9 cellular contexts compared by ENCODE assay signal in the genomic region with DNA sequence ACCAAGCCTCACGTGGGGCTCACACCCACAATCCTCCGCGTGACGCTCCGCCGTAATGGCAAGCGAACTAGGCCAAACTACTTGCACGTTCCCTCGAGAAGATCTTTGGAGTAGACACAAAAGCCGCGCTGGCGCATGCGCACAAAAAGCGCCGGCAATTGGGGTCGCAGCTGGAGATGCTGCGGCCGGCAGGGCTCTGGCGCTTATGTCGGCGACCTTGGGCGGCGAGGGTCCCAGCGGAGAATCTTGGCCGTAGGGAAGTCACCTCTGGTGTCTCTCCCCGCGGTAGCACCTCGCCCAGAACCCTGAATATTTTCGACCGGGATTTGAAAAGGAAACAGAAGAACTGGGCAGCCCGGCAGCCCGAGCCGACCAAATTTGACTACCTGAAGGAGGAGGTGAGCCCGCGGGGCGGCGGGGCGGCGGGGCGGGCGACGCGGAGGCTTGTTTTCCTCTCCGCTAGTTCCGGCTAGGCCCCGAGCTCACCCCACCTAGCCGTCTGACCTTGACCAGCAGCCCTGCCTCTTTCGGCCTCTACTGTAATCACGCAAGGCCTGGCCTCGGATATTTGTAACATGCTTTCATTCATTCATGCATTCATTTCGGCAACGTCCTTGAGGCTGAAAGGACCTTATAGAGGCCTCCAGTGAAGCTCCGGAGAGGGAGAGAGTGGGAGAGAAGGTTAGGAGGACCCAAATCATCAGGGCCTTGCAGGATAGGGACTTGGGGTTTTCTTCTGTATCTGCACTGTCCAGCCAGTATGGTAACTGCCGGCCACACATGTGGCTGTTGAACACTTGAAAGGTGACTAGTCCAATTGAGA.
DNase-seq lines count a peak whose midpoint lies in the region; ATAC-seq, FAIRE-seq and TF ChIP-seq lines count a peak whose summit lies in the region.
"Had no signal": no experiment of that assay in that cellular context is flagged by ENCODE, and none has a peak within 500 bp of the region (broad histone marks: within the 10 kb centered on the region; RNA-seq: fewer than 3 reads in every experiment).

A gene with protein sequence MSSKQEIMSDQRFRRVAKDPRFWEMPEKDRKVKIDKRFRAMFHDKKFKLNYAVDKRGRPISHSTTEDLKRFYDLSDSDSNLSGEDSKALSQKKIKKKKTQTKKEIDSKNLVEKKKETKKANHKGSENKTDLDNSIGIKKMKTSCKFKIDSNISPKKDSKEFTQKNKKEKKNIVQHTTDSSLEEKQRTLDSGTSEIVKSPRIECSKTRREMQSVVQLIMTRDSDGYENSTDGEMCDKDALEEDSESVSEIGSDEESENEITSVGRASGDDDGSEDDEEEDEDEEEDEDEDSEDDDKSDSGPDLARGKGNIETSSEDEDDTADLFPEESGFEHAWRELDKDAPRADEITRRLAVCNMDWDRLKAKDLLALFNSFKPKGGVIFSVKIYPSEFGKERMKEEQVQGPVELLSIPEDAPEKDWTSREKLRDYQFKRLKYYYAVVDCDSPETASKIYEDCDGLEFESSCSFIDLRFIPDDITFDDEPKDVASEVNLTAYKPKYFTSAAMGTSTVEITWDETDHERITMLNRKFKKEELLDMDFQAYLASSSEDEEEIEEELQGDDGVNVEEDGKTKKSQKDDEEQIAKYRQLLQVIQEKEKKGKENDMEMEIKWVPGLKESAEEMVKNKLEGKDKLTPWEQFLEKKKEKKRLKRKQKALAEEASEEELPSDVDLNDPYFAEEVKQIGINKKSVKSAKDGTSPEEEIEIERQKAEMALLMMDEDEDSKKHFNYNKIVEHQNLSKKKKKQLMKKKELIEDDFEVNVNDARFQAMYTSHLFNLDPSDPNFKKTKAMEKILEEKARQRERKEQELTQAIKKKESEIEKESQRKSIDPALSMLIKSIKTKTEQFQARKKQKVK (minus strand): TSS at position 27 of the 823 bp plus-strand sequence. CDS start 1,779 bp downstream, outside the sequence.
A gene with protein sequence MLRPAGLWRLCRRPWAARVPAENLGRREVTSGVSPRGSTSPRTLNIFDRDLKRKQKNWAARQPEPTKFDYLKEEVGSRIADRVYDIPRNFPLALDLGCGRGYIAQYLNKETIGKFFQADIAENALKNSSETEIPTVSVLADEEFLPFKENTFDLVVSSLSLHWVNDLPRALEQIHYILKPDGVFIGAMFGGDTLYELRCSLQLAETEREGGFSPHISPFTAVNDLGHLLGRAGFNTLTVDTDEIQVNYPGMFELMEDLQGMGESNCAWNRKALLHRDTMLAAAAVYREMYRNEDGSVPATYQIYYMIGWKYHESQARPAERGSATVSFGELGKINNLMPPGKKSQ (plus strand): TSS at position 136 of the 823 bp plus-strand sequence. CDS start 41 bp downstream, at position 177.

- H3K36me3 Mint-ChIP-seq in central memory CD8-positive, alpha-beta T cell (ENCODE audit: insufficient read depth), result peaks cover 41% of the 10 kb centered on the region

- no peaks in the 10 kb centered on the region for H3K27me3 Mint-ChIP-seq in central memory CD8-positive, alpha-beta T cell

- no peaks in the 10 kb centered on the region for H3K9me3 Mint-ChIP-seq in central memory CD8-positive, alpha-beta T cell

- DNase-seq in AG09309 (ENCODE audit: low read depth) (peak; percentile 90), NCI-H446 (lab: John Stamatoyannopoulos, UW) (peak; percentile 94 to 98)
- peak; percentile 90 for DNase-seq in activated CD4-positive, CD25-positive, alpha-beta regulatory T cell treated with anti-CD3 and anti-CD28 coated beads, Interleukin-2, amount 50 U/mL, for 16 hours (ENCODE audit: low read depth, low spot score)
- DNase-seq in central memory CD8-positive, alpha-beta T cell (ENCODE audit: low spot score in 2 of 2), result peak; percentile 76 to 86
- DNase-seq in stimulated activated CD4-positive, alpha-beta T cell treated with anti-CD3 and anti-CD28 coated beads, Interleukin-12 subunit alpha, Interleukin-12 subunit beta, amount 100 ng/mL, for 4 hours, result peak; percentile 87

- ATAC-seq in GM19025 (IDR thresholded peaks at IDR 0.05; ENCODE audit: low read depth, unreplicated experiment), result peak; percentile 96
- ATAC-seq in HG03342 (IDR thresholded peaks at IDR 0.05; ENCODE audit: unreplicated experiment), result peak; percentile 93
- peak; percentile 93 for ATAC-seq in central memory CD8-positive, alpha-beta T cell (replicated peaks; ENCODE audit: extremely low read depth, poor library complexity, severe bottlenecking)

- peak within 1 kb of the TSS; percentile 91 for H3K27ac Mint-ChIP-seq in central memory CD8-positive, alpha-beta T cell (ENCODE audit: low read depth)

- peaks cover 51% of the 10 kb centered on the region for H3K4me1 Mint-ChIP-seq in central memory CD8-positive, alpha-beta T cell

- peak within 1 kb of the TSS; percentile 80 for H3K4me3 ChIP-seq in AG09309 (ENCODE audit: control insufficient read depth, low read depth, low read length)

- FAIRE-seq in islet of Langerhans (lab: Jason Lieb, UNC), result peak; percentile 76
- FAIRE-seq: colon had no signal

- peak within 1 kb of the TSS; percentile 87 for H3K4me3 Mint-ChIP-seq in central memory CD8-positive, alpha-beta T cell

- no peak for TF ChIP-seq CTCF in AG09309 (IDR thresholded peaks at IDR 0.05; ENCODE audit: control insufficient read depth, insufficient read depth, low read depth, low read length, missing control alignments)

Comparison
In these comparisons a context has a peak if more than half of its experiments do, and no peak if none do; other contexts are left out.
1. Peak in every context shown above with its lines: DNase-seq, ATAC-seq and H3K4me3 ChIP-seq.